In genomic region chr3:73600293-73600938, GRCh38 we compare ENCODE assay signal across 14 cellular contexts. TPM values are rescaled to one million over a fixed set of nuclear protein-coding genes. Genes with fewer than 3 reads are reported as not detected.
DNase-seq lines count a peak whose midpoint lies in the region; TF ChIP-seq lines count a peak whose summit lies in the region.
"Had no signal": no experiment of that assay in that cellular context is flagged by ENCODE, and none has a peak within 500 bp of the region (broad histone marks: within the 10 kb centered on the region; RNA-seq: fewer than 3 reads in every experiment).

No MANE protein-coding gene starts in this region.

- intact Hi-C loops in testis (cut with DNase I; ENCODE audit: low total_unique reads), result no loop called here

- H3K27me3 ChIP-seq in muscle layer of duodenum (ENCODE audit: low read depth, low read length) (no peaks in the 10 kb centered on the region), testis (no peaks in the 10 kb centered on the region)
- H3K27me3 ChIP-seq: breast epithelium, pancreas had no signal

- H3K27ac ChIP-seq in muscle layer of duodenum (ENCODE audit: low read length), result peak overlapping the region; percentile 16
- H3K27ac ChIP-seq in testis, result no peak overlapping the region
- H3K27ac ChIP-seq: pancreas had no signal

- peak; percentile 97 for DNase-seq in amniotic epithelial cell (ENCODE audit: low read depth)
- DNase-seq in fibroblast of peridontal ligament (ENCODE audit: extremely low read depth), result peak; percentile 96
- DNase-seq in testis, result peak; percentile 61
- DNase-seq in NCI-H446 (lab: John Stamatoyannopoulos, UW), result no peak
- DNase-seq in immature natural killer cell, result no peak
- DNase-seq in mesenteric fat pad (ENCODE audit: low spot score), result no peak
- no peak for DNase-seq in glomerular visceral epithelial cell (ENCODE audit: extremely low spot score)
- DNase-seq: activated effector memory CD4-positive, alpha-beta T cell treated with Interleukin-2 at 50 U/mL for 16 hours; CD4-positive, alpha-beta T cell; lower lobe of right lung; NCI-H2227 treated with DMSO at 0.1 percent for 48 hours; pancreas had no signal

- WGBS in testis, 2 donors, result 23 to 33% methylated on average over 5 of the region's 5 CpGs

- no peak for TF ChIP-seq POLR2A in testis (IDR thresholded peaks at IDR 0.05)

- no peak for TF ChIP-seq CTCF in testis (IDR thresholded peaks at IDR 0.05)

- H3K4me3 ChIP-seq in muscle layer of duodenum (ENCODE audit: low read depth in 1 of 2, low read length in 2 of 2), result no peak overlapping the region
- H3K4me3 ChIP-seq in testis, result no peak overlapping the region
- H3K4me3 ChIP-seq: breast epithelium, lower lobe of right lung, pancreas had no signal

- H3K36me3 Mint-ChIP-seq in immature natural killer cell, result no peaks in the 10 kb centered on the region

- no peak overlapping the region for H3K4me3 Mint-ChIP-seq in immature natural killer cell
- H3K4me3 Mint-ChIP-seq: CD4-positive, alpha-beta T cell had no signal

- H3K36me3 ChIP-seq in muscle layer of duodenum (ENCODE audit: control insufficient read depth in 1 of 2, insufficient read depth in 2 of 2, low read length in 2 of 2), result no peaks in the 10 kb centered on the region
- H3K36me3 ChIP-seq in testis (ENCODE audit: low read depth, missing control alignments), result no peaks in the 10 kb centered on the region
- H3K36me3 ChIP-seq: breast epithelium, lower lobe of right lung had no signal

- H3K4me1 Mint-ChIP-seq in immature natural killer cell, result no peaks in the 10 kb centered on the region

- peaks cover 0 to 2% (median 0%) of the 10 kb centered on the region in 3 donors for H3K27me3 Mint-ChIP-seq in immature natural killer cell (ENCODE audit: low read depth in 3 of 3)
- H3K27me3 Mint-ChIP-seq: CD4-positive, alpha-beta T cell had no signal

- H3K4me1 ChIP-seq in muscle layer of duodenum (ENCODE audit: control insufficient read depth in 1 of 2, insufficient read depth in 2 of 2, low read length in 2 of 2) (peaks cover 11 to 74% of the 10 kb centered on the region in 2 donors), testis (peaks cover 8% of the 10 kb centered on the region)
- H3K4me1 ChIP-seq: pancreas had no signal

- H3K27ac Mint-ChIP-seq in immature natural killer cell, result no peak overlapping the region
- H3K27ac Mint-ChIP-seq: CD4-positive, alpha-beta T cell had no signal

- H3K9me3 ChIP-seq in muscle layer of duodenum (ENCODE audit: control insufficient read depth in 1 of 2, low read length in 2 of 2), result no peaks in the 10 kb centered on the region
- no peaks in the 10 kb centered on the region for H3K9me3 ChIP-seq in testis
- H3K9me3 ChIP-seq: breast epithelium, lower lobe of right lung, pancreas had no signal

- H3K9me3 Mint-ChIP-seq in immature natural killer cell, result peaks cover 0 to 4% (median 0%) of the 10 kb centered on the region in 6 donors
- H3K9me3 Mint-ChIP-seq: CD4-positive, alpha-beta T cell had no signal

RNA-seq across cellular contexts. Expression of gene PDZRN3, which starts 24.3 kb away (rescaled TPM):
- total RNA-seq in testis, result 10 to 100 TPM; 23.1 to 30.8 TPM
- 15.8 TPM for polyA plus RNA-seq in testis (ENCODE audit: insufficient read depth, low read depth, low replicate concordance)
- not detected for polyA plus RNA-seq in immature natural killer cell
- total RNA-seq in mesenteric fat pad, result 52.8 TPM
- total RNA-seq: CD4-positive, alpha-beta T cell had no signal

Comparison
In these comparisons a context has a peak if more than half of its experiments do, and no peak if none do; other contexts are left out.
1. DNase-seq: peak in amniotic epithelial cell (single experiment), fibroblast of peridontal ligament (single experiment) and testis (single experiment); none in NCI-H446 (0 of 2), immature natural killer cell (0 of 3), mesenteric fat pad (single experiment) and glomerular visceral epithelial cell (single experiment).